In genomic region chr12:95574799-95575452, GRCh38 we compare ENCODE assay signal across 8 cellular contexts. TPM values are rescaled to one million over a fixed set of nuclear protein-coding genes. Genes with fewer than 3 reads are reported as not detected.
DNase-seq lines count a peak whose midpoint lies in the region; ATAC-seq, FAIRE-seq and TF ChIP-seq lines count a peak whose summit lies in the region.

No MANE protein-coding gene starts in this region.

- H3K27me3 ChIP-seq in aorta (ENCODE audit: control insufficient read depth in 1 of 2, insufficient read depth in 2 of 2, low read length in 1 of 2), result no peaks in the 10 kb centered on the region

- peak; percentile 70 for FAIRE-seq in kidney (lab: Jason Lieb, UNC)

- H3K4me1 ChIP-seq in kidney (ENCODE audit: control insufficient read depth in 1 of 2, insufficient read depth in 1 of 2, low read depth in 1 of 2, low read length in 2 of 2) (no peaks in the 10 kb centered on the region), aorta (ENCODE audit: control insufficient read depth in 1 of 2, insufficient read depth in 2 of 2, low read length in 2 of 2) (no peaks in the 10 kb centered on the region)

- no peak overlapping the region for H3K4me3 ChIP-seq in kidney (ENCODE audit: low read length in 2 of 2)
- H3K4me3 ChIP-seq in aorta (ENCODE audit: low read length in 2 of 2), result no peak overlapping the region

- no peak overlapping the region for H3K9ac ChIP-seq in kidney (ENCODE audit: low read length in 2 of 2)

- ATAC-seq in aorta (ENCODE audit: low FRiP score) (peak; percentile 59), GM19455 (IDR thresholded peaks at IDR 0.05; ENCODE audit: unreplicated experiment) (no peak)

- intact Hi-C loops in kidney (cut with DNase I), result no loop called here
- intact Hi-C loops in aorta (cut with DNase I), result loop anchor here in 1 of 2 donors (10.0 kb wide), 1 partner anchor 420 kb away; the partner anchor contains the start of gene HAL

- no peak overlapping the region for H3K27ac ChIP-seq in kidney (ENCODE audit: low read depth in 2 of 2, low read length in 2 of 2)
- no peak overlapping the region for H3K27ac ChIP-seq in aorta (ENCODE audit: low read depth in 1 of 2, low read length in 2 of 2)

- H3K36me3 ChIP-seq in kidney (ENCODE audit: control insufficient read depth in 1 of 2, insufficient read depth in 2 of 2, low read length in 2 of 2) (no peaks in the 10 kb centered on the region), aorta (ENCODE audit: control insufficient read depth in 1 of 2, insufficient read depth in 2 of 2, low read length in 1 of 2) (no peaks in the 10 kb centered on the region)

- H3K9me3 ChIP-seq in kidney (ENCODE audit: control insufficient read depth in 1 of 2, low read length in 2 of 2) (no peaks in the 10 kb centered on the region), aorta (ENCODE audit: control insufficient read depth, low read length) (no peaks in the 10 kb centered on the region)

- DNase-seq in ELF-1 (ENCODE audit: low read depth, low spot score) (peak; percentile 34), amniotic epithelial cell (ENCODE audit: low read depth) (peak; percentile 52), kidney (no peak), aorta (no peak), amniotic stem cell (lab: John Stamatoyannopoulos, UW) (no peak), AML-193 (lab: John Stamatoyannopoulos, UW) (no peak)

- TF ChIP-seq CTCF in LNCAP (IDR thresholded peaks at IDR 0.05) (peak; percentile 71; the same call in 1 of the 2 replicates), kidney (IDR thresholded peaks at IDR 0.05; ENCODE audit: borderline replicate concordance, extremely low read depth, insufficient read depth) (peak; percentile 44)

RNA-seq across cellular contexts. Expression of gene USP44, which starts 23.6 kb away (rescaled TPM):
- total RNA-seq in kidney, result 2.8 TPM
- polyA plus RNA-seq in kidney (ENCODE audit: insufficient read depth, low read depth, low replicate concordance), result 0.52 TPM
- 1 to 10 TPM; 1.6 to 2.2 TPM for total RNA-seq in aorta
- polyA plus RNA-seq in aorta, result 1 to 10 TPM; 1.7 to 4.4 TPM

Comparison
In these comparisons a context has a peak if more than half of its experiments do, and no peak if none do; other contexts are left out.
1. DNase-seq: peak in ELF-1 (single experiment) and amniotic epithelial cell (single experiment); none in kidney (single experiment), aorta (0 of 2), amniotic stem cell (single experiment) and AML-193 (0 of 2).